8 cellular contexts compared by ENCODE assay signal in the genomic region with DNA sequence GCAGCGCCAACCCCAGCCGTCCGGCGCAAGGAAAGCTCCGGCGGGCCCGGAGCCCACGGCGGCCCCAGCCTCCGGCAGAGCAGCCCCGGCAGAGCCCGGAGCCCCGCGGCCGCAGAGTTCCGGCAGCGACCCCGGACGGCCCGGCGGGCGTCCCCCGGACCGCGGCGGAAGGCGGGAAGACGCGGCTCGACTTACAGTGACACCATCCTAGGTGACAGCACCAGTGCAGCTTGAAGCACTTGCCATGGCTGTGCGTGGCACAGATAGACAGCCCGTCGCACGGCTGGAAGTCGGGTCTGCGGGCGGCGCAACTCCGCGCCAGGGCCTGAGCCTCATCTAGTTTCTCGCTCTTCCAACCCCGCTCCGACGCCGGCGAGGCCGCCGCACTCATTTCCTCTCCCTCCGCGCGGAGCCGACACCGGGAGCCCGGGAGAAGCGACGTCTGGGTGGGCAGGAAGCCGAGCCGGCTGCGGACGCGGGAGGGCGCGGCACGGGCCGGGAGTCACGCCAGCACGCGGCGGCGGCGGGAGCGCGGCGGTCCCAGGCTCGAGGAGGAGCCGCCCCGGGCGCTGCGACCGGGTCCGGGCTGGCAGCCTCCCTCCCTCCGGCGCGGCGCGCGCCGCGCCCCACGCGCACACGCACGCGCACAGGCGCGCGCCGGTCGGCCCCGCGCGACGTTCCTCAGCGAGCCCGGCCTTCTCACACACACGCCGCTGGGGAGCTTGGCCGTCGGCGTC. TPM values are rescaled to one million over a fixed set of nuclear protein-coding genes. Genes with fewer than 3 reads are reported as not detected.
DNase-seq lines count a peak whose midpoint lies in the region; ATAC-seq, FAIRE-seq and TF ChIP-seq lines count a peak whose summit lies in the region.

A gene with protein sequence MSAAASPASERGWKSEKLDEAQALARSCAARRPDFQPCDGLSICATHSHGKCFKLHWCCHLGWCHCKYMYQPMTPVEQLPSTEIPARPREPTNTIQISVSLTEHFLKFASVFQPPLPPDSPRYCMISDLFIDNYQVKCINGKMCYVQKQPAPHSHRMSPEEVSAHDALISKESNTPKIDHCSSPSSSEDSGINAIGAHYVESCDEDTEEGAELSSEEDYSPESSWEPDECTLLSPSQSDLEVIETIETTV (minus strand): TSS at position 628 of the 737 bp plus-strand sequence. CDS start 237 bp downstream, at position 391.

- H3K27me3 ChIP-seq in duodenal mucosa (ENCODE audit: control insufficient read depth in 1 of 2, insufficient read depth in 2 of 2, low read length in 2 of 2) (peaks cover 8 to 15% of the 10 kb centered on the region in 2 donors), HepG2 (ENCODE audit: control insufficient read depth in 1 of 2, insufficient read depth in 2 of 2, low read length in 2 of 2) (peaks cover 4 to 26% of the 10 kb centered on the region in 2 experiments; a peak in 4 of 5 replicates)

- TF ChIP-seq EP300 in HepG2 (IDR thresholded peaks at IDR 0.05; ENCODE audit: low read depth in 2 of 2, low read length in 2 of 2): no peak
- no peak for TF ChIP-seq EP300 in HepG2 (CRISPR knock-in tag; IDR thresholded peaks at IDR 0.05; ENCODE audit: borderline replicate concordance)

- FAIRE-seq in HepG2 (lab: Jason Lieb, UNC): no peak

- peak within 1 kb of the TSS; percentile 71 for H3K4me3 Mint-ChIP-seq in activated CD4-positive, alpha-beta T cell treated with anti-CD3 and anti-CD28 coated beads, Interleukin-2, amount 10 ng/mL, durations not matched to agents 7 days and 5 days

- H3K27ac Mint-ChIP-seq in activated CD4-positive, alpha-beta T cell treated with anti-CD3 and anti-CD28 coated beads, Interleukin-2, amount 10 ng/mL, durations not matched to agents 7 days and 5 days: no peak within 1 kb of the TSS

- H3K9me3 Mint-ChIP-seq in activated CD4-positive, alpha-beta T cell treated with anti-CD3 and anti-CD28 coated beads, Interleukin-2, amount 10 ng/mL, durations not matched to agents 7 days and 5 days: no peaks in the 10 kb centered on the region

- H3K36me3 Mint-ChIP-seq in activated CD4-positive, alpha-beta T cell treated with anti-CD3 and anti-CD28 coated beads, Interleukin-2, amount 10 ng/mL, durations not matched to agents 7 days and 5 days (ENCODE audit: low read depth): no peaks in the 10 kb centered on the region

- peaks cover 5% of the 10 kb centered on the region for H3K4me1 Mint-ChIP-seq in activated CD4-positive, alpha-beta T cell treated with anti-CD3 and anti-CD28 coated beads, Interleukin-2, amount 10 ng/mL, durations not matched to agents 7 days and 5 days

- H3K4me1 ChIP-seq in duodenal mucosa (ENCODE audit: control insufficient read depth in 1 of 2, insufficient read depth in 2 of 2, low read length in 2 of 2) (peaks cover 3 to 4% of the 10 kb centered on the region in 2 donors), HepG2 (ENCODE audit: insufficient read depth, low read length) (peaks cover 32% of the 10 kb centered on the region)

- peak within 1 kb of the TSS; percentile 56 to 60 for H3K9ac ChIP-seq in duodenal mucosa (ENCODE audit: low read depth in 1 of 2, low read length in 2 of 2)
- H3K9ac ChIP-seq in HepG2 (ENCODE audit: insufficient read depth, low read depth, low read length): peak within 1 kb of the TSS; percentile 47

- peaks cover 28% of the 10 kb centered on the region for H3K27me3 Mint-ChIP-seq in activated CD4-positive, alpha-beta T cell treated with anti-CD3 and anti-CD28 coated beads, Interleukin-2, amount 10 ng/mL, durations not matched to agents 7 days and 5 days

- peak; percentile 32 for DNase-seq in activated CD4-positive, alpha-beta T cell treated with anti-CD3 and anti-CD28 coated beads, Interleukin-2, amount 10 ng/mL, durations not matched to agents 7 days and 5 days
- DNase-seq in activated CD4-positive, alpha-beta T cell treated with anti-CD3 and anti-CD28 coated beads, Interleukin-2, amount 50 U/mL, for 4 hours: no peak
- DNase-seq in HT1080 (ENCODE audit: low read depth) (peak; percentile 52), SW480 (ENCODE audit: low spot score) (peak; percentile 53), HepG2 (ENCODE audit: low spot score) (no peak), HCEC 1CT (no peak)
- DNase-seq in stimulated activated CD4-positive, alpha-beta T cell treated with anti-CD3 and anti-CD28 coated beads, Interleukin-4, amount 100 ng/mL, for 24 hours: peak; percentile 5

- in situ Hi-C loops in HepG2 (cut with HindIII; ENCODE audit: extremely low pct_ligation_motif_present, low pct_unique_long_range_greater_than_20kb): no loop called here

- TF ChIP-seq POLR2A in HepG2 (IDR thresholded peaks at IDR 0.05; ENCODE audit: insufficient read depth in 1 of 2, low read depth in 2 of 2, low read length in 2 of 2): no peak; a peak in 1 of 4 replicates

- no peaks in the 10 kb centered on the region for H3K9me3 ChIP-seq in duodenal mucosa (ENCODE audit: control insufficient read depth in 1 of 2, low read length in 2 of 2)
- H3K9me3 ChIP-seq in HepG2 (ENCODE audit: low read length): no peaks in the 10 kb centered on the region

- H4K20me1 ChIP-seq in HepG2 (ENCODE audit: insufficient read depth, low read length): no peaks in the 10 kb centered on the region

- POLR2A ChIA-PET in activated CD4-positive, alpha-beta T cell treated with anti-CD3 and anti-CD28 coated beads, Interleukin-2, amount 10 ng/mL, durations not matched to agents 7 days and 5 days (lab: Charles Lee): no interaction called here
- POLR2A ChIA-PET in HepG2 (lab: Yijun Ruan, JAX): no interaction called here

- H3K36me3 ChIP-seq in duodenal mucosa (ENCODE audit: control insufficient read depth in 1 of 2, insufficient read depth in 2 of 2, low read length in 2 of 2) (no peaks in the 10 kb centered on the region), HepG2 (replicated peaks in 1 of 2; ENCODE audit: control insufficient read depth in 1 of 2, insufficient read depth in 2 of 2, low read length in 2 of 2) (no peaks in the 10 kb centered on the region)

- no peaks in the 10 kb centered on the region for H3K79me2 ChIP-seq in HepG2 (ENCODE audit: insufficient read depth, low read length)

- H3K4me3 ChIP-seq in duodenal mucosa (ENCODE audit: low read depth in 1 of 2, low read length in 2 of 2) (peak within 1 kb of the TSS; percentile 79 to 84), HepG2 (replicated peaks in 1 of 3; ENCODE audit: insufficient read depth in 1 of 3, low read depth in 2 of 3, low read length in 3 of 3) (peak within 1 kb of the TSS; percentile 51 to 71 (median 65))

- CTCF ChIA-PET in activated CD4-positive, alpha-beta T cell treated with anti-CD3 and anti-CD28 coated beads, Interleukin-2, amount 10 ng/mL, durations not matched to agents 7 days and 5 days (lab: Charles Lee): interaction anchor here (0.7 kb wide), 1 partner anchor 385 kb away, joined by 3 read pairs; no protein-coding TSS in a partner anchor
- CTCF ChIA-PET in HepG2 (lab: Yijun Ruan, JAX; ENCODE audit: low intra/inter-chr PET ratio, low total read pairs): no interaction called here

- peak; percentile 17; the same call in 1 of the 2 replicates for TF ChIP-seq RAD21 in HepG2 (CRISPR knock-in tag; IDR thresholded peaks at IDR 0.05)

- BruUV-seq in HepG2 (replicated peaks; lab: Mats Ljungman, UMichigan): no TSS peak

- H3K27ac ChIP-seq in duodenal mucosa (ENCODE audit: low read depth, low read length): peak within 1 kb of the TSS; percentile 41
- H3K27ac ChIP-seq in HepG2 (ENCODE audit: extremely low read length, insufficient read depth, low read length): no peak within 1 kb of the TSS

- no peak for TF ChIP-seq CTCF in HepG2 (CRISPR knock-in tag; IDR thresholded peaks at IDR 0.05)

- H3K4me2 ChIP-seq in HepG2 (ENCODE audit: low read depth, low read length): peak within 1 kb of the TSS; percentile 72

- WGBS in HepG2 (ENCODE audit: low lambda C conversion rate): 2% methylated on average over 29 of the region's 110 CpGs

- no peak within 1 kb of the TSS for H2AFZ ChIP-seq in HepG2 (ENCODE audit: low read length)

- ATAC-seq in HepG2: peak; percentile 82

- intact Hi-C loops in HepG2 (cut with micrococcal nuclease; ENCODE audit: unreplicated experiment): no loop called here

TF ChIP-seq in HepG2, 621 proteins besides CTCF, POLR2A, EP300 and RAD21 (continues in another document):
- TF ChIP-seq ZIK1 (CRISPR knock-in tag; IDR thresholded peaks at IDR 0.05; ENCODE audit: borderline replicate concordance, low read depth) (no peak), ZMAT3 (CRISPR knock-in tag; conservative IDR thresholded peaks at IDR 0.05) (0 out of 2 replicates have a peak, but pooled peaks have one; percentile 49)

RNA-seq across cellular contexts. Expression of the gene that starts here (rescaled TPM):
- total RNA-seq in activated CD4-positive, alpha-beta T cell treated with anti-CD3 and anti-CD28 coated beads, Interleukin-2, amount 10 ng/mL, durations not matched to agents 7 days and 5 days: under 1 TPM in 1 of 2 experiments, not detected in 1; 0.06 TPM
- 1.7 and 2.6 TPM in 2 replicates for total RNA-seq in HT1080 (2014; rRNA removed; shearing (Covaris generic))
- polyA plus RNA-seq in HT1080 (2015; cell fraction: cytosol; rRNA removed): 2.5 and 2.6 TPM in 2 replicates
- polyA plus RNA-seq in HT1080 (2015; cell fraction: nucleus; rRNA removed): 1.8 and 2.1 TPM in 2 replicates
- total RNA-seq in HepG2 (2016; rRNA removed; fragmentation: Illumina TruSeq; extraction: Trizol): 2.4 and 3.4 TPM in 2 replicates
- total RNA-seq in HepG2 (2016; cell fraction: cytosol; rRNA removed; fragmentation: Illumina TruSeq; extraction: Trizol; ENCODE audit: low read depth): 0.30 and 0.35 TPM in 2 replicates
- 2.2 and 2.8 TPM in 2 replicates for total RNA-seq in HepG2 (2016; cell fraction: insoluble cytoplasmic fraction; rRNA removed; fragmentation: Illumina TruSeq; extraction: Trizol)
- total RNA-seq in HepG2 (2016; cell fraction: membrane; rRNA removed; fragmentation: Illumina TruSeq; extraction: Trizol): 1.4 and 1.5 TPM in 2 replicates
- total RNA-seq in HepG2 (2016; cell fraction: nucleus; rRNA removed; fragmentation: Illumina TruSeq; extraction: Trizol): 2.1 and 2.3 TPM in 2 replicates
- polyA plus RNA-seq in HepG2 (2011; rRNA removed): 0.63 and 0.79 TPM in 2 replicates
- 0.55 and 0.58 TPM in 2 replicates for polyA plus RNA-seq in HepG2 (2011; cell fraction: cytosol; rRNA removed)
- 0.38 and 0.43 TPM in 2 replicates for polyA plus RNA-seq in HepG2 (2011; cell fraction: nucleus; rRNA removed)
- polyA plus RNA-seq in HepG2 (2012): 0.31 and 0.35 TPM in 2 replicates
- 0.15 and 0.18 TPM in 2 replicates for polyA plus RNA-seq in HepG2 (2016; cell fraction: cytosol; fragmentation: Illumina TruSeq; extraction: Trizol; ENCODE audit: low read depth)
- 2.2 and 2.5 TPM in 2 replicates for polyA plus RNA-seq in HepG2 (2016; cell fraction: insoluble cytoplasmic fraction; fragmentation: Illumina TruSeq; extraction: Trizol; ENCODE audit: low read depth)
- 0.65 and 0.73 TPM in 2 replicates for polyA plus RNA-seq in HepG2 (2016; cell fraction: membrane; fragmentation: Illumina TruSeq; extraction: Trizol; ENCODE audit: low read depth)
- 2.1 TPM in 2 replicates for polyA plus RNA-seq in HepG2 (2016; cell fraction: nucleus; fragmentation: Illumina TruSeq; extraction: Trizol; ENCODE audit: insufficient read depth, low read depth)
- polyA minus RNA-seq in HepG2 (2011; rRNA and poly(A)+ RNA removed; ENCODE audit: low replicate concordance): 3.4 TPM in 1 of 2 replicates, not detected in the other
- polyA minus RNA-seq in HepG2 (2011; cell fraction: cytosol; rRNA and poly(A)+ RNA removed): 1.4 and 1.9 TPM in 2 replicates
- 1.0 and 1.2 TPM in 2 replicates for polyA minus RNA-seq in HepG2 (2011; cell fraction: nucleus; rRNA and poly(A)+ RNA removed)

Comparison
In these comparisons a context has a peak if more than half of its experiments do, and no peak if none do; other contexts are left out.
1. Peak in DNase-seq in activated CD4-positive, alpha-beta T cell treated with anti-CD3 and anti-CD28 coated beads, Interleukin-2, amount 10 ng/mL, durations not matched to agents 7 days and 5 days; RNA of the gene not detected or under 1 TPM.
2. DNase-seq: peak in HT1080 (single experiment), SW480 (single experiment) and stimulated activated CD4-positive, alpha-beta T cell treated with anti-CD3 and anti-CD28 coated beads, Interleukin-4, amount 100 ng/mL, for 24 hours (single experiment); none in activated CD4-positive, alpha-beta T cell treated with anti-CD3 and anti-CD28 coated beads, Interleukin-2, amount 50 U/mL, for 4 hours (0 of 2), HepG2 (single experiment) and HCEC 1CT (single experiment).